Comparison of ENCODE assay signal across 17 cellular contexts in the genomic region with DNA sequence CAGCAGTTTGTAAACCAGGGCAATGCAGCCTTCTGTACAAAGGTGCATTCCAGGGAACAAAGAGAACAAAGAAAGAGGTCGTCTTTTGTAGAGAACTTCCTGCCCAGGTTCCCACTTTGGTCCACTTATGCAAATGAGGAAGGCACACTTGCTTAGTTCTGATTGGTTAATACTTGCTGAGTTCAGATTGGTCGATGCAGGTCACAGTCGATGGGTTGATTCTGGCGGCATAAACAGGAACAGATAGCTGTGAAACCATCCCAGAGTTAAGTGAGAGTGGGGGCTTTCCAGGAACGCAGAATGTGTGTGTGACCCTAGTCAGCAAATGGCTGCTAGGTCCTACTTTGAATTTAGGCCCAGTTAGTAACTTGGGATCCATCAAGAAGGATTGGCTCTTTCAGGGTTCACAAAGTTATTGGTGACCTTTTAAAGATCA. TPM values are rescaled to one million over a fixed set of nuclear protein-coding genes. Genes with fewer than 3 reads are reported as not detected.
DNase-seq lines count a peak whose midpoint lies in the region; ATAC-seq and TF ChIP-seq lines count a peak whose summit lies in the region.
"Had no signal": no experiment of that assay in that cellular context is flagged by ENCODE, and none has a peak within 500 bp of the region (broad histone marks: within the 10 kb centered on the region; RNA-seq: fewer than 3 reads in every experiment).

No MANE protein-coding gene starts in this region.

- ATAC-seq in T-helper 17 cell = peak; percentile 35
- ATAC-seq in natural killer cell = no peak
- ATAC-seq: psoas muscle had no signal

- no peaks in the 10 kb centered on the region for H3K27me3 ChIP-seq in testis
- H3K27me3 ChIP-seq: Peyer's patch, upper lobe of left lung had no signal

- DNase-seq in DMS53 (lab: John Stamatoyannopoulos, UW) (peak; percentile 34), DMS53 treated with DMSO at 0.1 percent for 48 hours (lab: John Stamatoyannopoulos, UW; ENCODE audit: unreplicated experiment) (no peak), GM19240 (ENCODE audit: insufficient read length, low spot score) (peak; percentile 73), T-helper 17 cell (no peak), natural killer cell (no peak), testis (no peak), AG20443 (ENCODE audit: low spot score) (no peak), NCI-H82 treated with DMSO at 0.1 percent for 48 hours (lab: John Stamatoyannopoulos, UW; ENCODE audit: unreplicated experiment) (no peak)
- DNase-seq: activated effector memory CD4-positive, alpha-beta T cell treated with Interleukin-2 at 50 U/mL for 16 hours; DMS79; left ventricle myocardium inferior; NCI-H1417; psoas muscle; upper lobe of left lung had no signal

- TF ChIP-seq CTCF in natural killer cell (IDR thresholded peaks at IDR 0.05) = no peak
- no peak for TF ChIP-seq CTCF in testis (IDR thresholded peaks at IDR 0.05)

- H3K4me1 Mint-ChIP-seq in T-helper 17 cell = peaks cover 28% of the 10 kb centered on the region
- H3K4me1 Mint-ChIP-seq in natural killer cell = peaks cover 33 to 40% of the 10 kb centered on the region in 2 donors

- 63 to 65% methylated on average over 5 of the region's 5 CpGs for WGBS in testis, 2 donors

- peaks cover 8% of the 10 kb centered on the region for H3K27me3 Mint-ChIP-seq in T-helper 17 cell
- H3K27me3 Mint-ChIP-seq in natural killer cell (ENCODE audit: low read depth in 2 of 2) = no peaks in the 10 kb centered on the region

- H3K9me3 Mint-ChIP-seq in natural killer cell = no peaks in the 10 kb centered on the region
- H3K9me3 Mint-ChIP-seq: dendritic cell treated with granulocyte-macrophage colony-stimulating factor and Interleukin-4, amounts not matched to agents 40 ng/mL and 50 ng/mL, for 4 days had no signal

- intact Hi-C loops in natural killer cell (cut with micrococcal nuclease) (no loop called here), testis (cut with DNase I; ENCODE audit: low total_unique reads) (no loop called here)

- H3K9me3 ChIP-seq in T-helper 17 cell (ENCODE audit: control insufficient read depth, low read length, poor library complexity, severe bottlenecking) (no peaks in the 10 kb centered on the region), testis (no peaks in the 10 kb centered on the region)
- H3K9me3 ChIP-seq: left ventricle myocardium inferior, Peyer's patch, psoas muscle, upper lobe of left lung had no signal

- H3K27ac Mint-ChIP-seq in T-helper 17 cell (peak overlapping the region; percentile 19), natural killer cell (peak overlapping the region; percentile 28 to 42)
- H3K27ac Mint-ChIP-seq: dendritic cell treated with granulocyte-macrophage colony-stimulating factor and Interleukin-4, amounts not matched to agents 40 ng/mL and 50 ng/mL, for 4 days had no signal

- H3K36me3 ChIP-seq in testis (ENCODE audit: low read depth, missing control alignments) = no peaks in the 10 kb centered on the region
- H3K36me3 ChIP-seq: Peyer's patch had no signal

- H3K27ac ChIP-seq in testis = no peak overlapping the region
- H3K27ac ChIP-seq: 22Rv1, left ventricle myocardium inferior, psoas muscle, upper lobe of left lung had no signal

- TF ChIP-seq POLR2A in testis (IDR thresholded peaks at IDR 0.05) = no peak

- H3K4me1 ChIP-seq in testis = peaks cover 10% of the 10 kb centered on the region

- H3K4me3 ChIP-seq in testis = no peak overlapping the region
- H3K4me3 ChIP-seq: left ventricle myocardium inferior, Peyer's patch, psoas muscle, upper lobe of left lung had no signal

- H3K36me3 Mint-ChIP-seq in T-helper 17 cell (ENCODE audit: low read depth) (no peaks in the 10 kb centered on the region), natural killer cell (no peaks in the 10 kb centered on the region)

- H3K4me3 Mint-ChIP-seq in T-helper 17 cell (no peak overlapping the region), natural killer cell (no peak overlapping the region)
- H3K4me3 Mint-ChIP-seq: dendritic cell treated with granulocyte-macrophage colony-stimulating factor and Interleukin-4, amounts not matched to agents 40 ng/mL and 50 ng/mL, for 4 days had no signal

RNA-seq across cellular contexts. Expression of gene ADAMTS13, which starts 1.8 kb away (rescaled TPM):
- total RNA-seq in T-helper 17 cell (1 to 10 TPM; 1.1 to 1.9 TPM), natural killer cell (1 to 10 TPM; 2.3 to 3.0 (median 2.8) TPM), testis (10 to 100 TPM; 15.4 to 21.2 TPM)
- 15.6 TPM for polyA plus RNA-seq in testis (ENCODE audit: insufficient read depth, low read depth, low replicate concordance)

RNA-seq across cellular contexts. Expression of gene REXO4, which starts 2.6 kb away (rescaled TPM):
- total RNA-seq in T-helper 17 cell (10 to 100 TPM; 17.0 to 23.4 TPM), natural killer cell (10 to 100 TPM; 14.2 to 21.6 (median 18.8) TPM), testis (10 to 100 TPM; 31.4 to 31.5 TPM)
- polyA plus RNA-seq in testis (ENCODE audit: insufficient read depth, low read depth, low replicate concordance) = 36.7 TPM

RNA-seq across cellular contexts. Expression of gene CACFD1, which starts 39.4 kb away (rescaled TPM):
- 1 to 10 TPM; 1.4 to 3.8 TPM for total RNA-seq in T-helper 17 cell
- total RNA-seq in natural killer cell = 1 to 10 TPM; 4.5 to 8.3 (median 5.4) TPM
- 10 to 100 TPM; 43.3 to 47.9 TPM for total RNA-seq in testis
- polyA plus RNA-seq in testis (ENCODE audit: insufficient read depth, low read depth, low replicate concordance) = 34.7 TPM

RNA-seq across cellular contexts. Expression of gene STKLD1, which starts 44.2 kb away (rescaled TPM):
- total RNA-seq in T-helper 17 cell (under 1 TPM; 0.72 to 0.81 TPM), natural killer cell (1 to 10 TPM in 2 of 3 donors, under 1 TPM in 1; 0.53 to 2.9 (median 1.1) TPM), testis (10 to 100 TPM in 1 of 2 donors, 1 to 10 TPM in 1; 8.4 to 20.9 TPM)
- polyA plus RNA-seq in testis (ENCODE audit: insufficient read depth, low read depth, low replicate concordance) = 33.1 TPM
- total RNA-seq: left ventricle myocardium inferior had no signal

RNA-seq across cellular contexts. Expression of gene SURF4, which starts 44.5 kb away (rescaled TPM):
- total RNA-seq in T-helper 17 cell = 100 to 1,000 TPM; 116 to 124 TPM
- 100 to 1,000 TPM; 111 to 135 (median 114) TPM for total RNA-seq in natural killer cell
- 100 to 1,000 TPM; 150 to 151 TPM for total RNA-seq in testis
- polyA plus RNA-seq in testis (ENCODE audit: insufficient read depth, low read depth, low replicate concordance) = 163 TPM

Comparison
In these comparisons a context has a peak if more than half of its experiments do, and no peak if none do; other contexts are left out.
1. DNase-seq: peak in DMS53 (single experiment) and GM19240 (single experiment); none in DMS53 treated with DMSO at 0.1 percent for 48 hours (single experiment), T-helper 17 cell (0 of 3), natural killer cell (single experiment), testis (single experiment), AG20443 (single experiment) and NCI-H82 treated with DMSO at 0.1 percent for 48 hours (single experiment).
2. RNA of gene ADAMTS13, which starts 1.8 kb away (total RNA-seq): 15.4 to 21.2 TPM in testis; 2.3 to 3.0 TPM in natural killer cell and 1.1 to 1.9 TPM in T-helper 17 cell; every median in the first group is over 4 times any median in the second.
3. RNA of gene CACFD1, which starts 39.4 kb away (total RNA-seq): 43.3 to 47.9 TPM in testis; 4.5 to 8.3 TPM in natural killer cell and 1.4 to 3.8 TPM in T-helper 17 cell; every median in the first group is over 4 times any median in the second.